Comparison of ENCODE assay signal across 17 cellular contexts in genomic region chrY:21138359-21138758, GRCh38.
DNase-seq lines count a peak whose midpoint lies in the region; ATAC-seq lines count a peak whose summit lies in the region.
"Had no signal": no experiment of that assay in that cellular context is flagged by ENCODE, and none has a peak within 500 bp of the region (broad histone marks: within the 10 kb centered on the region; RNA-seq: fewer than 3 reads in every experiment).

No MANE protein-coding gene starts in this region.

- no peak overlapping the region for H2AK5ac ChIP-seq in mesenchymal stem cell (ENCODE audit: low read length, severe bottlenecking)

- no peak overlapping the region for H3K4me3 ChIP-seq in mesenchymal stem cell (ENCODE audit: insufficient read depth in 1 of 2, low read depth in 1 of 2, low read length in 2 of 2)
- H3K4me3 ChIP-seq: HAP-1, PC-9 had no signal

- ATAC-seq in activated CD4-positive, CD25-positive, alpha-beta regulatory T cell treated with anti-CD3 and anti-CD28 coated beads, Interleukin-2, amount 50 U/mL, for 24 hours = peak; percentile 75 to 80
- no peak for ATAC-seq in central memory CD8-positive, alpha-beta T cell (replicated peaks; ENCODE audit: extremely low read depth, poor library complexity, severe bottlenecking)
- ATAC-seq in GM18498 (IDR thresholded peaks at IDR 0.05; ENCODE audit: unreplicated experiment) = no peak

- peaks cover 14% of the 10 kb centered on the region for H3K4me1 Mint-ChIP-seq in activated naive CD8-positive, alpha-beta T cell (ENCODE audit: low read depth)
- no peaks in the 10 kb centered on the region for H3K4me1 Mint-ChIP-seq in activated naive CD8-positive, alpha-beta T cell treated with anti-CD3 and anti-CD28 coated beads for 36 hours
- peaks cover 5% of the 10 kb centered on the region for H3K4me1 Mint-ChIP-seq in central memory CD8-positive, alpha-beta T cell
- H3K4me1 Mint-ChIP-seq: CD8-positive, alpha-beta memory T cell had no signal

- H3K4ac ChIP-seq in mesenchymal stem cell (ENCODE audit: low read depth in 1 of 2, low read length in 2 of 2) = no peak overlapping the region

- no peak overlapping the region for H2BK15ac ChIP-seq in mesenchymal stem cell (ENCODE audit: low read depth, poor library complexity, severe bottlenecking)

- H4K91ac ChIP-seq in mesenchymal stem cell (ENCODE audit: low read length) = no peak overlapping the region

- no peak overlapping the region for H3K14ac ChIP-seq in mesenchymal stem cell (ENCODE audit: low read length in 2 of 2)

- no peak overlapping the region for H2BK5ac ChIP-seq in mesenchymal stem cell (ENCODE audit: low read depth, low read length, poor library complexity, severe bottlenecking)

- no peaks in the 10 kb centered on the region for H3K27me3 ChIP-seq in mesenchymal stem cell (ENCODE audit: control insufficient read depth in 1 of 2, insufficient read depth in 1 of 2, low read length in 2 of 2)

- no peak overlapping the region for H3K18ac ChIP-seq in mesenchymal stem cell (ENCODE audit: low read depth in 1 of 2, low read length in 2 of 2)

- no peaks in the 10 kb centered on the region for H3K36me3 ChIP-seq in mesenchymal stem cell (ENCODE audit: control insufficient read depth in 1 of 2, insufficient read depth in 2 of 2, low read depth in 1 of 2, low read length in 2 of 2)
- H3K36me3 ChIP-seq: HAP-1 had no signal

- H3K27ac Mint-ChIP-seq in activated naive CD8-positive, alpha-beta T cell = no peak overlapping the region
- no peak overlapping the region for H3K27ac Mint-ChIP-seq in activated naive CD8-positive, alpha-beta T cell treated with anti-CD3 and anti-CD28 coated beads for 36 hours
- H3K27ac Mint-ChIP-seq in central memory CD8-positive, alpha-beta T cell (ENCODE audit: low read depth) = no peak overlapping the region
- H3K27ac Mint-ChIP-seq: CD8-positive, alpha-beta memory T cell had no signal

- H4K8ac ChIP-seq in mesenchymal stem cell (ENCODE audit: low read length) = no peak overlapping the region

- H3K4me2 ChIP-seq in mesenchymal stem cell (ENCODE audit: low read length, poor library complexity, severe bottlenecking) = no peak overlapping the region
- H3K4me2 ChIP-seq: PC-9 had no signal

- H2BK120ac ChIP-seq in mesenchymal stem cell (ENCODE audit: low read depth, low read length) = no peak overlapping the region

- no peaks in the 10 kb centered on the region for H3K4me1 ChIP-seq in mesenchymal stem cell (ENCODE audit: control insufficient read depth, insufficient read depth, low read depth, low read length)
- H3K4me1 ChIP-seq: HAP-1 had no signal

- H3K27ac ChIP-seq in mesenchymal stem cell (ENCODE audit: low read length, poor library complexity, severe bottlenecking) = no peak overlapping the region
- H3K27ac ChIP-seq: PC-9 had no signal

- no peak overlapping the region for H3K23ac ChIP-seq in mesenchymal stem cell (ENCODE audit: low read length in 2 of 2)

- no CpG with 5 or more reads among the region's 1 CpG for WGBS in mesenchymal stem cell

- H3K79me1 ChIP-seq in mesenchymal stem cell (replicated peaks; ENCODE audit: low read length, poor library complexity, severe bottlenecking) = no peaks in the 10 kb centered on the region

- H3K36me3 Mint-ChIP-seq in activated naive CD8-positive, alpha-beta T cell = no peaks in the 10 kb centered on the region
- H3K36me3 Mint-ChIP-seq in activated naive CD8-positive, alpha-beta T cell treated with anti-CD3 and anti-CD28 coated beads for 36 hours = no peaks in the 10 kb centered on the region
- H3K36me3 Mint-ChIP-seq in central memory CD8-positive, alpha-beta T cell (ENCODE audit: insufficient read depth) = peaks cover 1% of the 10 kb centered on the region
- H3K36me3 Mint-ChIP-seq: CD8-positive, alpha-beta memory T cell had no signal

- H3K27me3 Mint-ChIP-seq in activated naive CD8-positive, alpha-beta T cell = no peaks in the 10 kb centered on the region
- H3K27me3 Mint-ChIP-seq in activated naive CD8-positive, alpha-beta T cell treated with anti-CD3 and anti-CD28 coated beads for 36 hours = no peaks in the 10 kb centered on the region
- no peaks in the 10 kb centered on the region for H3K27me3 Mint-ChIP-seq in central memory CD8-positive, alpha-beta T cell
- H3K27me3 Mint-ChIP-seq: CD8-positive, alpha-beta memory T cell had no signal

- H2AFZ ChIP-seq in mesenchymal stem cell (ENCODE audit: low read depth, low read length) = no peak overlapping the region
- H2AFZ ChIP-seq: PC-9 had no signal

- no peak overlapping the region for H3K9ac ChIP-seq in mesenchymal stem cell (ENCODE audit: low read length)

- no peak for DNase-seq in activated CD4-positive, CD25-positive, alpha-beta regulatory T cell treated with anti-CD3 and anti-CD28 coated beads, Interleukin-2, amount 50 U/mL, for 72 hours
- DNase-seq in activated naive CD8-positive, alpha-beta T cell treated with anti-CD3 and anti-CD28 coated beads for 36 hours = no peak
- DNase-seq in central memory CD8-positive, alpha-beta T cell (ENCODE audit: low spot score in 2 of 2) = no peak
- no peak for DNase-seq in mesenchymal stem cell
- DNase-seq in NCI-H82 (lab: John Stamatoyannopoulos, UW) = no peak
- DNase-seq: 8988T; CD8-positive, alpha-beta memory T cell; DMS79 treated with DMSO at 0.1 percent for 48 hours; NCI-H1048; NCI-H146; NCI-H2081; NCI-H774; PC-9 had no signal

- no peaks in the 10 kb centered on the region for H3K9me3 ChIP-seq in mesenchymal stem cell (ENCODE audit: control insufficient read depth, low read length)
- H3K9me3 ChIP-seq: HAP-1 had no signal

- no peaks in the 10 kb centered on the region for H3K9me3 Mint-ChIP-seq in activated naive CD8-positive, alpha-beta T cell (ENCODE audit: low read depth)
- H3K9me3 Mint-ChIP-seq in activated naive CD8-positive, alpha-beta T cell treated with anti-CD3 and anti-CD28 coated beads for 36 hours = no peaks in the 10 kb centered on the region
- H3K9me3 Mint-ChIP-seq in central memory CD8-positive, alpha-beta T cell = no peaks in the 10 kb centered on the region
- H3K9me3 Mint-ChIP-seq: CD8-positive, alpha-beta memory T cell had no signal

- H3K4me3 Mint-ChIP-seq in activated naive CD8-positive, alpha-beta T cell = peak overlapping the region; percentile 56
- H3K4me3 Mint-ChIP-seq in activated naive CD8-positive, alpha-beta T cell treated with anti-CD3 and anti-CD28 coated beads for 36 hours = no peak overlapping the region
- peak overlapping the region; percentile 22 for H3K4me3 Mint-ChIP-seq in central memory CD8-positive, alpha-beta T cell

- H2BK12ac ChIP-seq in mesenchymal stem cell (ENCODE audit: low read length in 2 of 2) = no peak overlapping the region

Comparison
In these comparisons a context has a peak if more than half of its experiments do, and no peak if none do; other contexts are left out.
1. ATAC-seq: peak in activated CD4-positive, CD25-positive, alpha-beta regulatory T cell treated with anti-CD3 and anti-CD28 coated beads, Interleukin-2, amount 50 U/mL, for 24 hours (2 of 2); none in central memory CD8-positive, alpha-beta T cell (single experiment) and GM18498 (single experiment).